In the genomic region with DNA sequence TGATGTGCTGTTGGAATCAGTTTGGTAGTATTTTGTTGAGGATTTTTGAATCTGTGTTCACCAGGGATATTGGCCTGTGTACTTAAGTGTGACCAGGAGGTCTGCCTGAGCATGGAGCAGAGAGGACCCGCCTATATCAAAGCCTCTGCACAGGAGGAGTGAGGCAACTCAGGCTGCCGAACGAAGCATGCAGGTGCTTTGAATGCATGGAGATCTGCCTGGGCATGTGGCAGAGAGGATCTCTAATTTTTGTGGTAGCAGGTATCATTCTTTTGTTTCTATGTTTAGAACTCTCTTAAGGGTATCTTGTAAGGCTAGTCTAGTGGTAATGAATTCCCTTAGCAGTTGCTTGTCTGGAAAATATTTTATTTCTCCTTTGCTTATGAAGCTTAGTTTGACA, we compare ENCODE assay signal across 29 cellular contexts. TPM values are rescaled to one million over a fixed set of nuclear protein-coding genes. Genes with fewer than 3 reads are reported as not detected.
"Had no signal": no experiment of that assay in that cellular context is flagged by ENCODE, and none has a peak within 500 bp of the region (broad histone marks: within the 10 kb centered on the region; RNA-seq: fewer than 3 reads in every experiment).

No MANE protein-coding gene starts in this region.

- ATAC-seq: esophagus mucosa; gastroesophageal sphincter; heart left ventricle; left cardiac atrium; left lung; naive thymus-derived CD4-positive, alpha-beta T cell; right lobe of liver; stimulated activated naive CD8-positive, alpha-beta T cell treated with anti-CD3 and anti-CD28 coated beads, Interleukin-15, amount 100 ng/mL, for 72 hours; upper lobe of right lung had no signal

- H2AFZ ChIP-seq: hepatocyte, neural progenitor cell, parathyroid adenoma had no signal

- H3K4me3 Mint-ChIP-seq: naive thymus-derived CD4-positive, alpha-beta T cell; nephron; neural progenitor cell; stimulated activated naive CD8-positive, alpha-beta T cell treated with anti-CD3 and anti-CD28 coated beads, Interleukin-15, amount 100 ng/mL, for 72 hours had no signal

- H3K4me1 ChIP-seq: gastroesophageal sphincter, heart left ventricle, left lung, neural progenitor cell, parathyroid adenoma, right lobe of liver, suprapubic skin, transverse colon, upper lobe of right lung had no signal

- H3K36me3 ChIP-seq: upper lobe of right lung had no signal

- H3K27ac Mint-ChIP-seq: naive thymus-derived CD4-positive, alpha-beta T cell; nephron; neural progenitor cell; progenitor cell of endocrine pancreas had no signal

- H3K9me3 ChIP-seq: right lobe of liver had no signal

- DNase-seq: dermis blood vessel endothelial cell; effector memory CD4-positive, alpha-beta T cell; foreskin fibroblast; left cardiac atrium; left lung; mesendoderm; midbrain; naive thymus-derived CD4-positive, alpha-beta T cell; right lobe of liver; stimulated activated CD4-positive, alpha-beta T cell treated with anti-CD3 and anti-CD28 coated beads, Interleukin-12 subunit alpha, Interleukin-12 subunit beta, amount 100 ng/mL, for 4 hours; stimulated activated CD4-positive, alpha-beta T cell treated with anti-CD3 and anti-CD28 coated beads, Interleukin-1b, Interleukin-23, amount 100 ng/mL, for 48 hours; stimulated activated CD4-positive, alpha-beta T cell treated with anti-CD3 and anti-CD28 coated beads, Interleukin-4, amount 100 ng/mL, for 1 hour; stimulated activated CD8-positive, alpha-beta memory T cell treated with anti-CD3 and anti-CD28 coated beads, Interleukin-4, amount 100 ng/mL, for 48 hours; stimulated activated naive CD4-positive, alpha-beta T cell; stimulated activated naive CD8-positive, alpha-beta T cell treated with anti-CD3 and anti-CD28 coated beads, Interleukin-15, amount 100 ng/mL, for 72 hours; transverse colon; upper lobe of right lung had no signal

- H3K4me2 ChIP-seq: hepatocyte, neural progenitor cell, smooth muscle cell had no signal

- H3K27me3 Mint-ChIP-seq: naive thymus-derived CD4-positive, alpha-beta T cell; progenitor cell of endocrine pancreas; stimulated activated naive CD8-positive, alpha-beta T cell treated with anti-CD3 and anti-CD28 coated beads, Interleukin-15, amount 100 ng/mL, for 72 hours had no signal

- H3K4me3 ChIP-seq: coronary artery, gastroesophageal sphincter, heart left ventricle, hepatocyte, left lung, neural progenitor cell, right lobe of liver, smooth muscle cell, suprapubic skin, transverse colon, upper lobe of right lung had no signal

- H3K27ac ChIP-seq: coronary artery, gastroesophageal sphincter, heart left ventricle, hepatocyte, left lung, neural progenitor cell, parathyroid adenoma, right lobe of liver, suprapubic skin, transverse colon, upper lobe of right lung had no signal

- H3K27me3 ChIP-seq: gastroesophageal sphincter, heart left ventricle, hepatocyte, left lung, neural progenitor cell, right lobe of liver, suprapubic skin, transverse colon, upper lobe of right lung had no signal

- H3K4me1 Mint-ChIP-seq: naive thymus-derived CD4-positive, alpha-beta T cell; nephron; neural progenitor cell; stimulated activated naive CD8-positive, alpha-beta T cell treated with anti-CD3 and anti-CD28 coated beads, Interleukin-15, amount 100 ng/mL, for 72 hours had no signal

- H3K9ac ChIP-seq: neural progenitor cell, parathyroid adenoma had no signal

RNA-seq across cellular contexts. Expression of a gene that starts 59.5 kb away (rescaled TPM):
- total RNA-seq: esophagus mucosa, gastroesophageal sphincter, osteoblast, smooth muscle cell, upper lobe of right lung had no signal
- polyA plus RNA-seq: naive thymus-derived CD4-positive, alpha-beta T cell; smooth muscle cell had no signal
